Comparison of ENCODE assay signal across 26 cellular contexts in genomic region chr19:5150331-5150901, GRCh38.
DNase-seq lines count a peak whose midpoint lies in the region; ATAC-seq and TF ChIP-seq lines count a peak whose summit lies in the region.
"Had no signal": no experiment of that assay in that cellular context is flagged by ENCODE, and none has a peak within 500 bp of the region (broad histone marks: within the 10 kb centered on the region; RNA-seq: fewer than 3 reads in every experiment).

No MANE protein-coding gene starts in this region.

- peaks cover 0 to 5% of the 10 kb centered on the region in 2 donors for H3K4me1 Mint-ChIP-seq in natural killer cell treated with Interleukin-12 subunit alpha and Interleukin-12 subunit beta and Interleukin-15 and Interleukin-18, amount 100 ng/mL, for 72 hours (ENCODE audit: low read depth in 2 of 2)
- H3K4me1 Mint-ChIP-seq in natural killer cell (peaks cover 4 to 5% of the 10 kb centered on the region in 2 donors), chondrocyte (ENCODE audit: low read depth) (no peaks in the 10 kb centered on the region), Calu3 (ENCODE audit: low read depth, unreplicated experiment) (no peaks in the 10 kb centered on the region)

- POLR2A ChIA-PET in GM10248 (lab: Yijun Ruan, JAX), result no interaction called here

- DNase-seq in natural killer cell treated with Interleukin-12 subunit alpha and Interleukin-12 subunit beta and Interleukin-15 and Interleukin-18, amount 100 ng/mL, for 72 hours (ENCODE audit: low spot score), result peak; percentile 61
- DNase-seq in natural killer cell (no peak), chondrocyte (ENCODE audit: low spot score) (peak; percentile 88), lower lobe of right lung (peak; percentile 44), Calu3 (no peak), GM10248 (ENCODE audit: extremely low spot score) (no peak)
- DNase-seq: ACHN; activated CD4-positive, alpha-beta memory T cell treated with anti-CD3 and anti-CD28 coated beads for 36 hours; activated CD4-positive, CD25-positive, alpha-beta regulatory T cell treated with anti-CD3 and anti-CD28 coated beads, Interleukin-2, amount 50 U/mL, for 72 hours; activated naive CD4-positive, alpha-beta T cell treated with anti-CD3 and anti-CD28 coated beads, Interleukin-2, amount 50 U/mL, for 16 hours; cortex of kidney; esophagus squamous epithelium; immature natural killer cell; NCI-H146; NCI-H2107; NCI-H446; occipital lobe; small intestine; stimulated activated CD4-positive, alpha-beta T cell treated with anti-CD3 and anti-CD28 coated beads, Interleukin-2, amount 100 ng/mL, for 24 hours had no signal

- no peaks in the 10 kb centered on the region for H3K9me3 Mint-ChIP-seq in natural killer cell treated with Interleukin-12 subunit alpha and Interleukin-12 subunit beta and Interleukin-15 and Interleukin-18, amount 100 ng/mL, for 72 hours
- H3K9me3 Mint-ChIP-seq in natural killer cell (no peaks in the 10 kb centered on the region), chondrocyte (ENCODE audit: low read depth) (no peaks in the 10 kb centered on the region), Calu3 (ENCODE audit: low read depth, unreplicated experiment) (no peaks in the 10 kb centered on the region)
- H3K9me3 Mint-ChIP-seq: activated CD4-positive, alpha-beta memory T cell treated with anti-CD3 and anti-CD28 coated beads for 36 hours; immature natural killer cell; T-helper 1 cell treated with Interleukin-12 subunit alpha and Interleukin-12 subunit beta and Interleukin-4 antibody, amounts not matched to agents 30 μg/mL and 1 μg/mL, for 36 hours had no signal

- CTCF ChIA-PET in Calu3 (lab: Charles Lee) (no interaction called here), GM10248 (lab: Yijun Ruan, JAX) (interaction anchor here (0.9 to 3.4 kb wide), 4 partner anchors 11 to 22 kb away, joined by 3 to 13 read pairs (median 4); no protein-coding TSS in a partner anchor)

- no peaks in the 10 kb centered on the region for H3K27me3 Mint-ChIP-seq in natural killer cell treated with Interleukin-12 subunit alpha and Interleukin-12 subunit beta and Interleukin-15 and Interleukin-18, amount 100 ng/mL, for 72 hours
- H3K27me3 Mint-ChIP-seq in natural killer cell (ENCODE audit: low read depth in 2 of 2), result no peaks in the 10 kb centered on the region
- no peaks in the 10 kb centered on the region for H3K27me3 Mint-ChIP-seq in chondrocyte (ENCODE audit: low read depth)
- no peaks in the 10 kb centered on the region for H3K27me3 Mint-ChIP-seq in Calu3 (ENCODE audit: unreplicated experiment)
- H3K27me3 Mint-ChIP-seq: activated CD4-positive, alpha-beta memory T cell treated with anti-CD3 and anti-CD28 coated beads for 36 hours had no signal

- H3K27me3 ChIP-seq in lower lobe of right lung (ENCODE audit: low read depth), result no peaks in the 10 kb centered on the region
- H3K27me3 ChIP-seq: cardiac muscle cell, esophagus squamous epithelium, left lung, tibial nerve had no signal

- H3K36me3 ChIP-seq in lower lobe of right lung, result peaks cover 68% of the 10 kb centered on the region

- no TSS peak for BruUV-seq in Calu3 (replicated peaks; lab: Mats Ljungman, UMichigan)

- H3K4me1 ChIP-seq in lower lobe of right lung, result no peaks in the 10 kb centered on the region
- H3K4me1 ChIP-seq: left lung had no signal

- H3K27ac ChIP-seq in lower lobe of right lung, result no peak overlapping the region
- H3K27ac ChIP-seq: cardiac muscle cell, esophagus squamous epithelium, HL-60, left lung, SK-N-MC, tibial nerve had no signal

- no peak overlapping the region for H3K4me3 Mint-ChIP-seq in natural killer cell treated with Interleukin-12 subunit alpha and Interleukin-12 subunit beta and Interleukin-15 and Interleukin-18, amount 100 ng/mL, for 72 hours
- no peak overlapping the region for H3K4me3 Mint-ChIP-seq in natural killer cell
- H3K4me3 Mint-ChIP-seq in chondrocyte (ENCODE audit: unreplicated experiment), result no peak overlapping the region
- no peak overlapping the region for H3K4me3 Mint-ChIP-seq in Calu3 (ENCODE audit: low read depth, unreplicated experiment)
- H3K4me3 Mint-ChIP-seq: activated CD4-positive, alpha-beta memory T cell treated with anti-CD3 and anti-CD28 coated beads for 36 hours; immature natural killer cell; T-helper 1 cell treated with Interleukin-12 subunit alpha and Interleukin-12 subunit beta and Interleukin-4 antibody, amounts not matched to agents 30 μg/mL and 1 μg/mL, for 36 hours had no signal

- no peak overlapping the region for H3K27ac Mint-ChIP-seq in natural killer cell treated with Interleukin-12 subunit alpha and Interleukin-12 subunit beta and Interleukin-15 and Interleukin-18, amount 100 ng/mL, for 72 hours
- H3K27ac Mint-ChIP-seq in natural killer cell (no peak overlapping the region), chondrocyte (ENCODE audit: unreplicated experiment) (no peak overlapping the region), Calu3 (ENCODE audit: unreplicated experiment) (no peak overlapping the region)
- H3K27ac Mint-ChIP-seq: activated CD4-positive, alpha-beta memory T cell treated with anti-CD3 and anti-CD28 coated beads for 36 hours; T-helper 1 cell treated with Interleukin-12 subunit alpha and Interleukin-12 subunit beta and Interleukin-4 antibody, amounts not matched to agents 30 μg/mL and 1 μg/mL, for 36 hours had no signal

- intact Hi-C loops in natural killer cell (cut with micrococcal nuclease) (no loop called here), lower lobe of right lung (cut with DNase I) (no loop called here), Calu3 (cut with micrococcal nuclease; ENCODE audit: unreplicated experiment) (no loop called here)

- TF ChIP-seq CTCF in natural killer cell (IDR thresholded peaks at IDR 0.05) (no peak), chondrocyte (IDR thresholded peaks at IDR 0.05) (no peak), lower lobe of right lung (IDR thresholded peaks at IDR 0.05) (no peak), Calu3 (IDR thresholded peaks at IDR 0.05; ENCODE audit: unreplicated experiment) (no peak), GM10248 (IDR thresholded peaks at IDR 0.05; ENCODE audit: control extremely low read depth, extremely low read depth, low read depth, missing control alignments) (no peak)

- no peak for ATAC-seq in natural killer cell treated with Interleukin-12 subunit alpha and Interleukin-12 subunit beta and Interleukin-15 and Interleukin-18, amount 100 ng/mL, for 72 hours
- ATAC-seq in natural killer cell, result no peak
- ATAC-seq in lower lobe of right lung, result no peak
- ATAC-seq in HG03520 (IDR thresholded peaks at IDR 0.05; ENCODE audit: unreplicated experiment), result no peak
- ATAC-seq: left lung had no signal

- H3K36me3 Mint-ChIP-seq in natural killer cell treated with Interleukin-12 subunit alpha and Interleukin-12 subunit beta and Interleukin-15 and Interleukin-18, amount 100 ng/mL, for 72 hours, result no peaks in the 10 kb centered on the region
- H3K36me3 Mint-ChIP-seq in natural killer cell (no peaks in the 10 kb centered on the region), chondrocyte (ENCODE audit: low read depth) (peaks cover 16% of the 10 kb centered on the region), Calu3 (ENCODE audit: insufficient read depth, unreplicated experiment) (peaks cover 8% of the 10 kb centered on the region)

- H3K9me3 ChIP-seq in lower lobe of right lung, result no peaks in the 10 kb centered on the region
- H3K9me3 ChIP-seq: esophagus squamous epithelium, left lung, tibial nerve had no signal

- no peak overlapping the region for H3K4me3 ChIP-seq in lower lobe of right lung
- H3K4me3 ChIP-seq: cardiac muscle cell, esophagus squamous epithelium, left lung, SK-N-MC, tibial nerve had no signal

Comparison
In these comparisons a context has a peak if more than half of its experiments do, and no peak if none do; other contexts are left out.
1. DNase-seq: peak in natural killer cell treated with Interleukin-12 subunit alpha and Interleukin-12 subunit beta and Interleukin-15 and Interleukin-18, amount 100 ng/mL, for 72 hours (single experiment), chondrocyte (single experiment) and lower lobe of right lung (single experiment); none in natural killer cell (single experiment), Calu3 (single experiment) and GM10248 (single experiment).